ENCODE assay signal across 13 cellular contexts in the genomic region with DNA sequence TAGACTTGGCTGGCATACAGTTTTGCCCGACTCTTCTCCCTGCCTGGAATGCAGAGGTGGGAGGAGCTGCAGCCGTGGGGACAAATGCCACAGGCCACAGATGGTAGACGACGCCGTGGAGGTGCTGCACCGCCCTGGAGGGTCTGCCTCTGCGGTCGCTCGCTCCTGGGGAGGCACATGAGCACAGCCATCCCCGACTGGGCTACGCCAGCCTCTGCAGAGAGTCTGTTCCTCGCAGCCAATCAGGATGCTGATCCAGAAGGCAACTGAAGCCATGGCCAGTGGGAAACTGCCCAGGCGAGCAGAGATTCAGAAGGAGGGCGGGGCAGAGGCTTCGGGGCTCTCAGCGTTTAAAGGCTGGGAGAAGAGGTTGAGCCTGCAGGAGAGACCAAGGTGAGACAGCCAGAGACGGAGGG. TPM values are rescaled to one million over a fixed set of nuclear protein-coding genes. Genes with fewer than 3 reads are reported as not detected.
DNase-seq lines count a peak whose midpoint lies in the region; ATAC-seq, FAIRE-seq and TF ChIP-seq lines count a peak whose summit lies in the region.
"Had no signal": no experiment of that assay in that cellular context is flagged by ENCODE, and none has a peak within 500 bp of the region (broad histone marks: within the 10 kb centered on the region; RNA-seq: fewer than 3 reads in every experiment).

No MANE protein-coding gene starts in this region.

- H3K36me3 Mint-ChIP-seq in astrocyte (ENCODE audit: low read depth, unreplicated experiment), result no peaks in the 10 kb centered on the region
- H3K36me3 Mint-ChIP-seq: stimulated activated memory B cell treated with anti-CD40 and anti-IgM and Interleukin-4, amounts not matched to agents 10 μg/mL and 1 μg/mL and 100 μg/mL, for 72 hours had no signal

- H3K4me3 Mint-ChIP-seq in astrocyte (ENCODE audit: unreplicated experiment), result no peak overlapping the region
- H3K4me3 Mint-ChIP-seq: stimulated activated memory B cell treated with anti-CD40 and anti-IgM and Interleukin-4, amounts not matched to agents 10 μg/mL and 1 μg/mL and 100 μg/mL, for 72 hours had no signal

- H3K4me1 ChIP-seq in astrocyte (ENCODE audit: insufficient read depth, low read length) (no peaks in the 10 kb centered on the region), right lobe of liver (no peaks in the 10 kb centered on the region), Karpas-422 (ENCODE audit: low read length) (no peaks in the 10 kb centered on the region)

- no peaks in the 10 kb centered on the region for H4K20me1 ChIP-seq in astrocyte (ENCODE audit: insufficient read depth, low read length)
- H4K20me1 ChIP-seq in Karpas-422 (ENCODE audit: insufficient read depth, low read depth, low read length), result no peaks in the 10 kb centered on the region

- H3K9me2 ChIP-seq in Karpas-422 (replicated peaks; ENCODE audit: insufficient read depth, low read length), result no peaks in the 10 kb centered on the region

- no peaks in the 10 kb centered on the region for H3K4me1 Mint-ChIP-seq in astrocyte (ENCODE audit: low read depth, unreplicated experiment)
- H3K4me1 Mint-ChIP-seq: stimulated activated memory B cell treated with anti-CD40 and anti-IgM and Interleukin-4, amounts not matched to agents 10 μg/mL and 1 μg/mL and 100 μg/mL, for 72 hours had no signal

- H3K36me3 ChIP-seq in astrocyte (ENCODE audit: insufficient read depth, low read length), result no peaks in the 10 kb centered on the region
- no peaks in the 10 kb centered on the region for H3K36me3 ChIP-seq in right lobe of liver
- H3K36me3 ChIP-seq in Karpas-422 (ENCODE audit: insufficient read depth, low read length), result no peaks in the 10 kb centered on the region

- no peaks in the 10 kb centered on the region for H3K9me3 Mint-ChIP-seq in astrocyte (ENCODE audit: unreplicated experiment)
- H3K9me3 Mint-ChIP-seq: stimulated activated memory B cell treated with anti-CD40 and anti-IgM and Interleukin-4, amounts not matched to agents 10 μg/mL and 1 μg/mL and 100 μg/mL, for 72 hours had no signal

- H3K9ac ChIP-seq in astrocyte (ENCODE audit: low read length) (no peak overlapping the region), Karpas-422 (ENCODE audit: low read length) (no peak overlapping the region)

- TF ChIP-seq RAD21 in Ishikawa (IDR thresholded peaks at IDR 0.05; ENCODE audit: low read depth), result no peak

- peaks cover 40% of the 10 kb centered on the region for H3K27me3 Mint-ChIP-seq in astrocyte (ENCODE audit: low read depth, unreplicated experiment)

- H3K79me2 ChIP-seq in astrocyte (ENCODE audit: insufficient read depth, low read length), result no peaks in the 10 kb centered on the region
- H3K79me2 ChIP-seq in Karpas-422 (ENCODE audit: low read length), result no peaks in the 10 kb centered on the region

- TF ChIP-seq EP300 in Ishikawa (IDR thresholded peaks at IDR 0.05; ENCODE audit: borderline replicate concordance), result no peak

- H3K4me2 ChIP-seq in astrocyte (ENCODE audit: low read length), result peak overlapping the region; percentile 26
- H3K4me2 ChIP-seq in Karpas-422 (ENCODE audit: low read depth, low read length, poor library complexity, severe bottlenecking), result no peak overlapping the region

- H3K27me3 ChIP-seq in astrocyte (ENCODE audit: insufficient read depth, low read length), result peaks cover 30% of the 10 kb centered on the region
- H3K27me3 ChIP-seq in right lobe of liver, result no peaks in the 10 kb centered on the region
- no peaks in the 10 kb centered on the region; the same call in 1 of the 2 replicates for H3K27me3 ChIP-seq in Karpas-422 (ENCODE audit: low read length)

- no peak overlapping the region for H2AFZ ChIP-seq in astrocyte (ENCODE audit: low read depth, low read length)
- no peak overlapping the region for H2AFZ ChIP-seq in Karpas-422 (ENCODE audit: low read length)

- TF ChIP-seq POLR2A in right lobe of liver (IDR thresholded peaks at IDR 0.05), result no peak

- intact Hi-C loops in right lobe of liver (cut with DNase I), result no loop called here

- ATAC-seq in right lobe of liver (no peak), GM19328 (IDR thresholded peaks at IDR 0.05; ENCODE audit: unreplicated experiment) (no peak)
- ATAC-seq: stimulated activated memory B cell treated with anti-CD40 and anti-IgM and Interleukin-4, amounts not matched to agents 10 μg/mL and 1 μg/mL and 100 μg/mL, for 72 hours had no signal

- H3K4me3 ChIP-seq in AG09309 (ENCODE audit: control insufficient read depth, low read depth, low read length) (peak overlapping the region; percentile 22), astrocyte (ENCODE audit: insufficient read depth, low read depth, low read length) (no peak overlapping the region), right lobe of liver (no peak overlapping the region), Karpas-422 (ENCODE audit: low read length) (no peak overlapping the region)
- H3K4me3 ChIP-seq: lung had no signal

- DNase-seq in AG09309 (ENCODE audit: low read depth) (no peak), astrocyte (ENCODE audit: low read depth) (peak; percentile 9), right lobe of liver (peak in 2 of 3 donors; percentile 27 to 39), KG1 (lab: John Stamatoyannopoulos, UW) (no peak), Karpas-422 (no peak), D721Med (ENCODE audit: insufficient read length, low spot score) (no peak)
- DNase-seq: glutamatergic neuron; MM.1S; stimulated activated CD4-positive, alpha-beta T cell treated with anti-CD3 and anti-CD28 coated beads, Interleukin-1b, Interleukin-23, amount 100 ng/mL, for 48 hours had no signal

- no peak for FAIRE-seq in astrocyte (lab: Jason Lieb, UNC)
- no peak for FAIRE-seq in D721Med (lab: Jason Lieb, UNC)

- H3K9me3 ChIP-seq in astrocyte (ENCODE audit: insufficient read depth, low read depth, low read length) (no peaks in the 10 kb centered on the region), right lobe of liver (no peaks in the 10 kb centered on the region), Karpas-422 (ENCODE audit: low read length) (no peaks in the 10 kb centered on the region)

- 32% methylated on average over 4 of the region's 17 CpGs for WGBS in right lobe of liver (ENCODE audit: insufficient coverage, low coverage, low lambda C conversion rate, missing lambda C conversion rate)

- no peak for TF ChIP-seq CTCF in AG09309 (IDR thresholded peaks at IDR 0.05; ENCODE audit: control insufficient read depth, insufficient read depth, low read depth, low read length, missing control alignments)
- TF ChIP-seq CTCF in astrocyte (IDR thresholded peaks at IDR 0.05; ENCODE audit: insufficient read depth, low read depth, low read length), result no peak
- no peak for TF ChIP-seq CTCF in right lobe of liver (IDR thresholded peaks at IDR 0.05)
- TF ChIP-seq CTCF in D721Med (IDR thresholded peaks at IDR 0.05; ENCODE audit: insufficient read depth, missing control alignments), result no peak

- no peak overlapping the region for H3K27ac ChIP-seq in astrocyte (ENCODE audit: low read depth, low read length)
- no peak overlapping the region for H3K27ac ChIP-seq in right lobe of liver
- no peak overlapping the region for H3K27ac ChIP-seq in Karpas-422 (ENCODE audit: low read length)

- no peak overlapping the region for H3K27ac Mint-ChIP-seq in astrocyte (ENCODE audit: unreplicated experiment)
- H3K27ac Mint-ChIP-seq: stimulated activated memory B cell treated with anti-CD40 and anti-IgM and Interleukin-4, amounts not matched to agents 10 μg/mL and 1 μg/mL and 100 μg/mL, for 72 hours had no signal

TF ChIP-seq in Ishikawa, 13 proteins besides CTCF, POLR2A, EP300 and RAD21 (continues in another document):
- TF ChIP-seq ZBTB7A (IDR thresholded peaks at IDR 0.05; ENCODE audit: low read depth) (0 out of 2 replicates have a peak, but pooled peaks have one; percentile 43), TCF12 (IDR thresholded peaks at IDR 0.05; ENCODE audit: low read depth) (no peak), NFIC (IDR thresholded peaks at IDR 0.05) (no peak; the same call in 1 of the 2 replicates), TAF1 (IDR thresholded peaks at IDR 0.05; ENCODE audit: low read depth) (no peak), CEBPB (IDR thresholded peaks at IDR 0.05) (no peak), EGR1 (IDR thresholded peaks at IDR 0.05) (no peak), USF1 (IDR thresholded peaks at IDR 0.05) (no peak), YY1 (IDR thresholded peaks at IDR 0.05; ENCODE audit: low read depth) (no peak)
- TF ChIP-seq, protein P1, sequence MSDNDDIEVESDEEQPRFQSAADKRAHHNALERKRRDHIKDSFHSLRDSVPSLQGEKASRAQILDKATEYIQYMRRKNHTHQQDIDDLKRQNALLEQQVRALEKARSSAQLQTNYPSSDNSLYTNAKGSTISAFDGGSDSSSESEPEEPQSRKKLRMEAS (IDR thresholded peaks at IDR 0.05), result peak; percentile 70

RNA-seq across cellular contexts. Expression of gene LRRC15, which starts 11.9 kb away (rescaled TPM):
- total RNA-seq in astrocyte (1.3 and 1.4 TPM in 2 replicates), right lobe of liver (under 1 TPM in 5 of 6 experiments, not detected in 1; 0.07 to 0.37 (median 0.09) TPM)
- not detected in 2 replicates for total RNA-seq in Karpas-422 (2014; rRNA removed; shearing (Covaris generic); ENCODE audit: low replicate concordance)

RNA-seq across cellular contexts. Expression of gene GP5, which starts 17.6 kb away (rescaled TPM):
- 0.10 TPM in 1 of 2 replicates, not detected in the other for total RNA-seq in astrocyte
- under 1 TPM in 4 of 6 experiments, not detected in 2; 0.07 to 0.23 (median 0.16) TPM for total RNA-seq in right lobe of liver
- total RNA-seq in Karpas-422 (2014; rRNA removed; shearing (Covaris generic); ENCODE audit: low replicate concordance), result not detected in 2 replicates

RNA-seq across cellular contexts. Expression of gene CPN2, which starts 30.3 kb away (rescaled TPM):
- total RNA-seq in astrocyte (not detected in 2 replicates), right lobe of liver (100 to 1,000 TPM; 173 to 307 (median 202) TPM)
- total RNA-seq in Karpas-422 (2014; rRNA removed; shearing (Covaris generic); ENCODE audit: low replicate concordance), result not detected in 2 replicates
- total RNA-seq: lung had no signal

Comparison
In these comparisons a context has a peak if more than half of its experiments do, and no peak if none do; other contexts are left out.
1. DNase-seq: peak in astrocyte (single experiment) and right lobe of liver (2 of 3); none in AG09309 (single experiment), KG1 (single experiment), Karpas-422 (single experiment) and D721Med (single experiment).
2. RNA of gene CPN2, which starts 30.3 kb away (total RNA-seq): 173 to 307 TPM in right lobe of liver; not detected in astrocyte and not detected in Karpas-422; every median in the first group is over 100 times any median in the second.